8 cellular contexts compared by ENCODE assay signal in the genomic region with DNA sequence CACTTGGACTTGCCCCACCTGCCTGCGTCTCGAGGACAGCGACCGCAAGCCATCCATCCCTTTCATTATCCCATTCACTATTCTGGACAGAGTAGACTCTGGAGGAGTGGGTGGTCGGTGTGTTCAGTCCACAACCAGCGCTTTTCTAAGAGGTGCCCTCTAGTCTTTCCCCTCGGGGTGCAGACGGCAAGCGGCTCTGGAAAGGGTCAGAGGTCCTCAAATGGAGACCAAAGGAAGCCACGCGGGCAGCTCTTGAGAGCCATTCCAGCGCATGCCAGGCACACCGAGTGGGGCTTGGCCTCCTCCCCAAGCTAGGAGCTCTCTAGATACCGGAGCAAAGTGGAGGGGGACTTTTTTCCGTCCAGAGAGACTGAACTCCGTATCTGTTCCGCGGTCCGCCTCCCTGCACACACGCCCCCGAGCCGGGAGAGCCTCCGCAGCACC. TPM values are rescaled to one million over a fixed set of nuclear protein-coding genes. Genes with fewer than 3 reads are reported as not detected.
DNase-seq lines count a peak whose midpoint lies in the region; ATAC-seq and TF ChIP-seq lines count a peak whose summit lies in the region.

No MANE protein-coding gene starts in this region.

- ATAC-seq in HG02840 (IDR thresholded peaks at IDR 0.05; ENCODE audit: low FRiP score, unreplicated experiment) (peak; percentile 14), HG02970 (IDR thresholded peaks at IDR 0.05; ENCODE audit: low FRiP score, unreplicated experiment) (no peak)
- peak; percentile 20 for ATAC-seq in activated CD8-positive, alpha-beta memory T cell treated with anti-CD3 and anti-CD28 coated beads, Interleukin-2, amount 10 ng/mL, durations not matched to agents 7 days and 5 days

- peaks cover 83% of the 10 kb centered on the region for H3K27me3 Mint-ChIP-seq in activated CD8-positive, alpha-beta memory T cell treated with anti-CD3 and anti-CD28 coated beads, Interleukin-2, amount 10 ng/mL, durations not matched to agents 7 days and 5 days

- no peaks in the 10 kb centered on the region for H3K9me3 ChIP-seq in parathyroid adenoma (ENCODE audit: control insufficient read depth, low read length)

- H3K36me3 ChIP-seq in parathyroid adenoma (ENCODE audit: control insufficient read depth, insufficient read depth, low read length), result no peaks in the 10 kb centered on the region

- peak; percentile 60 for DNase-seq in Caki2 (ENCODE audit: low read depth)
- no peak for DNase-seq in activated CD8-positive, alpha-beta memory T cell treated with anti-CD3 and anti-CD28 coated beads, Interleukin-2, amount 10 ng/mL, durations not matched to agents 7 days and 5 days
- DNase-seq in globus pallidus (ENCODE audit: low spot score), result peak; percentile 19
- no peak for DNase-seq in NCI-H226
- no peak for DNase-seq in Kasumi-1 (lab: John Stamatoyannopoulos, UW)

- peaks cover 22% of the 10 kb centered on the region for H3K4me1 Mint-ChIP-seq in activated CD8-positive, alpha-beta memory T cell treated with anti-CD3 and anti-CD28 coated beads, Interleukin-2, amount 10 ng/mL, durations not matched to agents 7 days and 5 days

- no peaks in the 10 kb centered on the region for H3K36me3 Mint-ChIP-seq in activated CD8-positive, alpha-beta memory T cell treated with anti-CD3 and anti-CD28 coated beads, Interleukin-2, amount 10 ng/mL, durations not matched to agents 7 days and 5 days

- no peaks in the 10 kb centered on the region for H3K79me2 ChIP-seq in parathyroid adenoma

- TF ChIP-seq CTCF in parathyroid adenoma (IDR thresholded peaks at IDR 0.05), result no peak

- peak overlapping the region; percentile 39 for H3K9ac ChIP-seq in parathyroid adenoma

- H3K4me1 ChIP-seq in parathyroid adenoma, result no peaks in the 10 kb centered on the region

- H3K4me3 ChIP-seq in parathyroid adenoma (ENCODE audit: low read depth, low read length), result peak overlapping the region; percentile 64

- CTCF ChIA-PET in activated CD8-positive, alpha-beta memory T cell treated with anti-CD3 and anti-CD28 coated beads, Interleukin-2, amount 10 ng/mL, durations not matched to agents 7 days and 5 days (lab: Charles Lee), result interaction anchor here (1.4 to 1.7 kb wide), 2 partner anchors 56 to 183 kb away, joined by 3 to 6 read pairs; no protein-coding TSS in a partner anchor

- peak overlapping the region; percentile 92 for H3K4me2 ChIP-seq in parathyroid adenoma (ENCODE audit: low read length)

- peak overlapping the region; percentile 65 for H3K4me3 Mint-ChIP-seq in activated CD8-positive, alpha-beta memory T cell treated with anti-CD3 and anti-CD28 coated beads, Interleukin-2, amount 10 ng/mL, durations not matched to agents 7 days and 5 days

- in situ Hi-C loops in Caki2 (cut with HindIII; ENCODE audit: low pct_unique_long_range_greater_than_20kb, low sequenced_read_pairs), result no loop called here

- no peak overlapping the region for H3K27ac Mint-ChIP-seq in activated CD8-positive, alpha-beta memory T cell treated with anti-CD3 and anti-CD28 coated beads, Interleukin-2, amount 10 ng/mL, durations not matched to agents 7 days and 5 days

- no peaks in the 10 kb centered on the region for H3K27me3 ChIP-seq in parathyroid adenoma (ENCODE audit: control insufficient read depth, insufficient read depth, low read length)

- no peak overlapping the region for H3K27ac ChIP-seq in parathyroid adenoma

- H2AFZ ChIP-seq in parathyroid adenoma, result peak overlapping the region; percentile 100

- no peaks in the 10 kb centered on the region for H3K9me3 Mint-ChIP-seq in activated CD8-positive, alpha-beta memory T cell treated with anti-CD3 and anti-CD28 coated beads, Interleukin-2, amount 10 ng/mL, durations not matched to agents 7 days and 5 days (ENCODE audit: low read depth)

RNA-seq across cellular contexts. Expression of a gene that starts 0.7 kb away (rescaled TPM):
- total RNA-seq in Caki2 (2014; rRNA removed; shearing (Covaris generic); ENCODE audit: low replicate concordance), result 25.0 and 25.5 TPM in 2 replicates
- 1 to 10 TPM in 1 of 2 experiments, under 1 TPM in 1; 0.96 to 4.5 TPM for total RNA-seq in activated CD8-positive, alpha-beta memory T cell treated with anti-CD3 and anti-CD28 coated beads, Interleukin-2, amount 10 ng/mL, durations not matched to agents 7 days and 5 days

Comparison
In these comparisons a context has a peak if more than half of its experiments do, and no peak if none do; other contexts are left out.
1. DNase-seq: peak in Caki2 (single experiment) and globus pallidus (single experiment); none in activated CD8-positive, alpha-beta memory T cell treated with anti-CD3 and anti-CD28 coated beads, Interleukin-2, amount 10 ng/mL, durations not matched to agents 7 days and 5 days (single experiment), NCI-H226 (single experiment) and Kasumi-1 (0 of 2).